ENCODE assay signal across 8 cellular contexts in genomic region chr4:152591361-152591760, GRCh38. TPM values are rescaled to one million over a fixed set of nuclear protein-coding genes. Genes with fewer than 3 reads are reported as not detected.
A peak's percentile ranks its signal among the peaks of the same experiment; 100 is the strongest.
DNase-seq lines count a peak whose midpoint lies in the region; ATAC-seq and TF ChIP-seq lines count a peak whose summit lies in the region.

No MANE protein-coding gene starts in this region.

- no peak overlapping the region for H4K91ac ChIP-seq in mesenchymal stem cell (ENCODE audit: low read length)

- H3K9me3 Mint-ChIP-seq in GM23338, result peaks cover 5% of the 10 kb centered on the region; the same call in 1 of the 3 replicates

- H3K79me2 ChIP-seq in GM23338 (replicated peaks; ENCODE audit: insufficient read depth), result no peaks in the 10 kb centered on the region

- H3K4me1 Mint-ChIP-seq in GM23338, result peaks cover 18% of the 10 kb centered on the region

- ATAC-seq in GM23338 (peak; percentile 100), HG02973 (IDR thresholded peaks at IDR 0.05; ENCODE audit: unreplicated experiment) (no peak)

- H3F3A ChIP-seq in GM23338 (replicated peaks; ENCODE audit: low read depth), result no peaks in the 10 kb centered on the region

- H3K27ac ChIP-seq in GM23338 (ENCODE audit: low read depth) (no peak overlapping the region), mesenchymal stem cell (ENCODE audit: low read length, poor library complexity, severe bottlenecking) (no peak overlapping the region), stomach smooth muscle (ENCODE audit: low read length) (no peak overlapping the region)

- H3K27me3 ChIP-seq in GM23338 (ENCODE audit: insufficient read depth) (no peaks in the 10 kb centered on the region), mesenchymal stem cell (ENCODE audit: control insufficient read depth in 1 of 2, insufficient read depth in 1 of 2, low read length in 2 of 2) (peaks cover 0 to 26% of the 10 kb centered on the region in 2 experiments), stomach smooth muscle (ENCODE audit: control insufficient read depth in 1 of 2, insufficient read depth in 2 of 2, low read length in 2 of 2) (peaks cover 0 to 4% of the 10 kb centered on the region in 2 donors)

- H3K4me3 ChIP-seq in GM23338 (peak overlapping the region; percentile 37), mesenchymal stem cell (ENCODE audit: insufficient read depth in 1 of 2, low read depth in 1 of 2, low read length in 2 of 2) (peak overlapping the region in 1 of 2 experiments; percentile 58), stomach smooth muscle (ENCODE audit: low read length in 2 of 2) (peak overlapping the region; percentile 50 to 61)

- H3K36me3 ChIP-seq in GM23338 (ENCODE audit: insufficient read depth) (no peaks in the 10 kb centered on the region), mesenchymal stem cell (ENCODE audit: control insufficient read depth in 1 of 2, insufficient read depth in 2 of 2, low read depth in 1 of 2, low read length in 2 of 2) (no peaks in the 10 kb centered on the region), stomach smooth muscle (ENCODE audit: control insufficient read depth in 2 of 2, insufficient read depth in 2 of 2, low read length in 2 of 2) (no peaks in the 10 kb centered on the region)

- H3K4me3 Mint-ChIP-seq in GM23338, result peak overlapping the region; percentile 65

- H4K20me1 ChIP-seq in GM23338 (replicated peaks; ENCODE audit: insufficient read depth), result no peaks in the 10 kb centered on the region

- H3K14ac ChIP-seq in mesenchymal stem cell (ENCODE audit: low read length in 2 of 2), result no peak overlapping the region

- H2AFZ ChIP-seq in GM23338 (peak overlapping the region; percentile 83), mesenchymal stem cell (ENCODE audit: low read depth, low read length) (no peak overlapping the region)

- H3K4me2 ChIP-seq in GM23338, result peak overlapping the region; percentile 53
- H3K4me2 ChIP-seq in mesenchymal stem cell (ENCODE audit: low read length, poor library complexity, severe bottlenecking), result peak overlapping the region; percentile 61

- H3K27me3 Mint-ChIP-seq in GM23338 (ENCODE audit: insufficient read depth, low read depth, poor library complexity), result peaks cover 4% of the 10 kb centered on the region

- H3K23ac ChIP-seq in mesenchymal stem cell (ENCODE audit: low read length in 2 of 2), result no peak overlapping the region

- no peak overlapping the region for H3K4ac ChIP-seq in mesenchymal stem cell (ENCODE audit: low read depth in 1 of 2, low read length in 2 of 2)

- H3K9ac ChIP-seq in mesenchymal stem cell (ENCODE audit: low read length), result no peak overlapping the region
- H3K9ac ChIP-seq in stomach smooth muscle (ENCODE audit: low read length in 2 of 2), result no peak overlapping the region

- no peak overlapping the region for H3K27ac Mint-ChIP-seq in GM23338

- H3K4me1 ChIP-seq in GM23338 (ENCODE audit: insufficient read depth) (0 out of 2 replicates have a peak, but pooled peaks cover 4% of the 10 kb centered on the region), mesenchymal stem cell (ENCODE audit: control insufficient read depth, insufficient read depth, low read depth, low read length) (peaks cover 14% of the 10 kb centered on the region), stomach smooth muscle (ENCODE audit: control insufficient read depth, insufficient read depth, low read length) (no peaks in the 10 kb centered on the region)

- no peak overlapping the region for H2AK5ac ChIP-seq in mesenchymal stem cell (ENCODE audit: low read length, severe bottlenecking)

- TF ChIP-seq CTCF in GM23338 (conservative IDR thresholded peaks at IDR 0.05; ENCODE audit: low read depth in 2 of 2), result no peak

- no peaks in the 10 kb centered on the region for H3K9me3 ChIP-seq in mesenchymal stem cell (ENCODE audit: control insufficient read depth, low read length)
- H3K9me3 ChIP-seq in stomach smooth muscle (ENCODE audit: control insufficient read depth in 2 of 2, low read length in 2 of 2), result no peaks in the 10 kb centered on the region

- H3K79me1 ChIP-seq in mesenchymal stem cell (replicated peaks; ENCODE audit: low read length, poor library complexity, severe bottlenecking), result no peaks in the 10 kb centered on the region

- WGBS in mesenchymal stem cell, result 6% methylated on average over 13 of the region's 13 CpGs

- H4K8ac ChIP-seq in mesenchymal stem cell (ENCODE audit: low read length), result no peak overlapping the region

- H2BK120ac ChIP-seq in mesenchymal stem cell (ENCODE audit: low read depth, low read length), result no peak overlapping the region

- DNase-seq in GM23338 (ENCODE audit: low spot score) (peak; percentile 90), SHP77 treated with DMSO at 0.1 percent for 48 hours (lab: John Stamatoyannopoulos, UW) (peak; percentile 44), dermis blood vessel endothelial cell (peak; percentile 30), mesenchymal stem cell (peak; percentile 88), NAMALWA (ENCODE audit: low spot score) (no peak), DMS114 treated with DMSO at 0.1 percent for 48 hours (lab: John Stamatoyannopoulos, UW; ENCODE audit: unreplicated experiment) (no peak)

- peak overlapping the region; percentile 26 for H2BK15ac ChIP-seq in mesenchymal stem cell (ENCODE audit: low read depth, poor library complexity, severe bottlenecking)

- no peak overlapping the region for H2BK5ac ChIP-seq in mesenchymal stem cell (ENCODE audit: low read depth, low read length, poor library complexity, severe bottlenecking)

- no peak overlapping the region for H3K18ac ChIP-seq in mesenchymal stem cell (ENCODE audit: low read depth in 1 of 2, low read length in 2 of 2)

- H3K9me2 ChIP-seq in GM23338 (ENCODE audit: insufficient read depth), result no peaks in the 10 kb centered on the region

- H2BK12ac ChIP-seq in mesenchymal stem cell (ENCODE audit: low read length in 2 of 2), result peak overlapping the region in 1 of 2 experiments; percentile 32

- H3K36me3 Mint-ChIP-seq in GM23338 (ENCODE audit: low read depth), result no peaks in the 10 kb centered on the region

TF ChIP-seq in GM23338, 12 proteins besides CTCF, POLR2A, EP300 and RAD21:
- no peak for TF ChIP-seq EZH2 (IDR thresholded peaks at IDR 0.05; ENCODE audit: low read depth, unreplicated experiment)
- no peak for TF ChIP-seq EZH2phosphoT487 (IDR thresholded peaks at IDR 0.05; ENCODE audit: unreplicated experiment)
- no peak for TF ChIP-seq NANOG (IDR thresholded peaks at IDR 0.05; ENCODE audit: borderline replicate concordance)

RNA-seq across cellular contexts. Expression of gene FBXW7, which starts 55.5 kb away (rescaled TPM):
- total RNA-seq in GM23338 (2014; rRNA removed; shearing (Covaris generic)), result 33.3 and 34.7 TPM in 2 replicates
- 22.0 and 25.8 TPM in 2 replicates for polyA plus RNA-seq in GM23338 (2016; fragmentation: Nextera tagmentation; extraction: Ambion mirVana)
- 64.9 and 105 TPM in 2 replicates for total RNA-seq in dermis blood vessel endothelial cell
- 9.4 TPM for polyA plus RNA-seq in mesenchymal stem cell (2013, experiment 1 of 2)
- polyA plus RNA-seq in mesenchymal stem cell (2013, experiment 2 of 2), result 10.5 TPM

Comparison
In these comparisons a context has a peak if more than half of its experiments do, and no peak if none do; other contexts are left out.
1. DNase-seq: peak in GM23338 (single experiment), SHP77 treated with DMSO at 0.1 percent for 48 hours (single experiment), dermis blood vessel endothelial cell (single experiment) and mesenchymal stem cell (single experiment); none in NAMALWA (single experiment) and DMS114 treated with DMSO at 0.1 percent for 48 hours (single experiment).